In genomic region chr5:56317923-56318561, GRCh38 we compare ENCODE assay signal across 15 cellular contexts.
DNase-seq lines count a peak whose midpoint lies in the region; ATAC-seq, FAIRE-seq and TF ChIP-seq lines count a peak whose summit lies in the region.
"Had no signal": no experiment of that assay in that cellular context is flagged by ENCODE, and none has a peak within 500 bp of the region (broad histone marks: within the 10 kb centered on the region; RNA-seq: fewer than 3 reads in every experiment).

No MANE protein-coding gene starts in this region.

- no peaks in the 10 kb centered on the region for H3K36me3 ChIP-seq in HepG2 (replicated peaks in 1 of 2; ENCODE audit: control insufficient read depth in 1 of 2, insufficient read depth in 2 of 2, low read length in 2 of 2)
- H3K36me3 ChIP-seq in HAP-1 (replicated peaks): no peaks in the 10 kb centered on the region
- H3K36me3 ChIP-seq: spleen had no signal

- TF ChIP-seq POLR2A in HepG2 (IDR thresholded peaks at IDR 0.05; ENCODE audit: insufficient read depth in 1 of 2, low read depth in 2 of 2, low read length in 2 of 2): no peak

- H3K36me3 Mint-ChIP-seq in IgD-negative memory B cell: no peaks in the 10 kb centered on the region

- H3K79me2 ChIP-seq in HepG2 (ENCODE audit: insufficient read depth, low read length): no peaks in the 10 kb centered on the region
- H3K79me2 ChIP-seq: hepatocyte had no signal

- no peaks in the 10 kb centered on the region for H3K27me3 Mint-ChIP-seq in IgD-negative memory B cell

- H3K9ac ChIP-seq in HepG2 (ENCODE audit: insufficient read depth, low read depth, low read length): no peak overlapping the region

- peaks cover 18% of the 10 kb centered on the region for H3K4me1 ChIP-seq in HepG2 (ENCODE audit: insufficient read depth, low read length)
- H3K4me1 ChIP-seq in HAP-1: no peaks in the 10 kb centered on the region

- H3K4me3 Mint-ChIP-seq in IgD-negative memory B cell: peak overlapping the region in 2 of 4 donors; percentile 41 to 84

- no peaks in the 10 kb centered on the region for H3K9me3 Mint-ChIP-seq in IgD-negative memory B cell

- BruUV-seq in HepG2 (replicated peaks; lab: Mats Ljungman, UMichigan): no TSS peak

- intact Hi-C loops in HepG2 (cut with micrococcal nuclease; ENCODE audit: unreplicated experiment): no loop called here

- TF ChIP-seq CTCF in HepG2 (CRISPR knock-in tag; IDR thresholded peaks at IDR 0.05): no peak

- in situ Hi-C loops in Caki2 (cut with HindIII; ENCODE audit: low pct_unique_long_range_greater_than_20kb, low sequenced_read_pairs): no loop called here
- in situ Hi-C loops in HepG2 (cut with HindIII; ENCODE audit: extremely low pct_ligation_motif_present, low pct_unique_long_range_greater_than_20kb): no loop called here
- in situ Hi-C loops in HAP-1 (cut with MboI; ENCODE audit: low sequenced_read_pairs): no loop called here

- ATAC-seq in GM19351 (IDR thresholded peaks at IDR 0.05; ENCODE audit: unreplicated experiment) (peak; percentile 64), HG02759 (IDR thresholded peaks at IDR 0.05; ENCODE audit: unreplicated experiment) (peak; percentile 79), HepG2 (no peak)

- TF ChIP-seq RAD21 in HepG2 (CRISPR knock-in tag; IDR thresholded peaks at IDR 0.05): no peak

- H2AFZ ChIP-seq in HepG2 (ENCODE audit: low read length): no peak overlapping the region
- H2AFZ ChIP-seq: hepatocyte had no signal

- no peaks in the 10 kb centered on the region for H4K20me1 ChIP-seq in HepG2 (ENCODE audit: insufficient read depth, low read length)

- peak overlapping the region in 2 of 3 donors; percentile 16 to 51 for H3K27ac Mint-ChIP-seq in IgD-negative memory B cell

- POLR2A ChIA-PET in HepG2 (lab: Yijun Ruan, JAX): no interaction called here

- no peak overlapping the region for H3K27ac ChIP-seq in HepG2 (ENCODE audit: extremely low read length, insufficient read depth, low read length)
- H3K27ac ChIP-seq: hepatocyte, spleen had no signal

- H3K4me3 ChIP-seq in HepG2 (replicated peaks in 1 of 3; ENCODE audit: insufficient read depth in 1 of 3, low read depth in 2 of 3, low read length in 3 of 3) (no peak overlapping the region), HAP-1 (no peak overlapping the region)
- H3K4me3 ChIP-seq: hepatocyte, spleen had no signal

- 94% methylated on average over 7 of the region's 7 CpGs for WGBS in HepG2 (ENCODE audit: low lambda C conversion rate)

- DNase-seq in Caki2 (ENCODE audit: low read depth) (peak; percentile 26), HepG2 (ENCODE audit: low spot score) (no peak), NCI-H2227 treated with DMSO at 0.1 percent for 48 hours (lab: John Stamatoyannopoulos, UW) (no peak), HAP-1 (ENCODE audit: low spot score in 2 of 2) (no peak), COLO829 (ENCODE audit: low spot score) (no peak)
- DNase-seq: activated CD4-positive, alpha-beta T cell treated with anti-CD3 and anti-CD28 coated beads for 48 hours; activated effector memory CD4-positive, alpha-beta T cell treated with Interleukin-2 at 50 U/mL for 16 hours; NCI-H2029; spleen; SW 1271 had no signal

- TF ChIP-seq EP300 in HepG2 (IDR thresholded peaks at IDR 0.05; ENCODE audit: low read depth in 2 of 2, low read length in 2 of 2): no peak
- no peak for TF ChIP-seq EP300 in HepG2 (CRISPR knock-in tag; IDR thresholded peaks at IDR 0.05; ENCODE audit: borderline replicate concordance)

- CTCF ChIA-PET in HepG2 (lab: Yijun Ruan, JAX; ENCODE audit: low intra/inter-chr PET ratio, low total read pairs): no interaction called here

- H3K27me3 ChIP-seq in HepG2 (ENCODE audit: control insufficient read depth in 1 of 2, insufficient read depth in 2 of 2, low read length in 2 of 2) (no peaks in the 10 kb centered on the region), HAP-1 (ENCODE audit: low read depth) (no peaks in the 10 kb centered on the region)
- H3K27me3 ChIP-seq: hepatocyte, spleen had no signal

- H3K9me3 ChIP-seq in HepG2 (ENCODE audit: low read length) (no peaks in the 10 kb centered on the region), HAP-1 (no peaks in the 10 kb centered on the region)
- H3K9me3 ChIP-seq: spleen had no signal

- no peak for FAIRE-seq in HepG2 (lab: Jason Lieb, UNC)
- FAIRE-seq: urothelium cell line had no signal

- peaks cover 17 to 36% (median 18%) of the 10 kb centered on the region in 3 donors for H3K4me1 Mint-ChIP-seq in IgD-negative memory B cell

- no peak overlapping the region for H3K4me2 ChIP-seq in HepG2 (ENCODE audit: low read depth, low read length)
- H3K4me2 ChIP-seq: hepatocyte had no signal

TF ChIP-seq in HepG2, 621 proteins besides CTCF, POLR2A, EP300 and RAD21:
- TF ChIP-seq GATAD2A (CRISPR knock-in tag; IDR thresholded peaks at IDR 0.05) (no peak), ZNF547 (CRISPR knock-in tag; IDR thresholded peaks at IDR 0.05) (no peak), HNF4A (CRISPR knock-in tag; IDR thresholded peaks at IDR 0.05) (no peak), LCORL (IDR thresholded peaks at IDR 0.05) (no peak), LCORL (CRISPR knock-in tag; IDR thresholded peaks at IDR 0.05) (no peak), RNF2 (conservative IDR thresholded peaks at IDR 0.05; ENCODE audit: low read depth) (no peak), ZSCAN31 (CRISPR knock-in tag; IDR thresholded peaks at IDR 0.05; ENCODE audit: low read depth) (no peak), FOXA3 (CRISPR knock-in tag; IDR thresholded peaks at IDR 0.05) (no peak), SIX1 (CRISPR knock-in tag; IDR thresholded peaks at IDR 0.05; ENCODE audit: borderline replicate concordance) (no peak), HIC2 (CRISPR knock-in tag; IDR thresholded peaks at IDR 0.05; ENCODE audit: low read depth) (no peak)
TF ChIP-seq in HepG2: peak in this region for 0.
